ENCODE assay signal across 20 cellular contexts in genomic region chr7:117538053-117538452, GRCh38. TPM values are rescaled to one million over a fixed set of nuclear protein-coding genes. Genes with fewer than 3 reads are reported as not detected.
A peak's percentile ranks its signal among the peaks of the same experiment; 100 is the strongest.
DNase-seq lines count a peak whose midpoint lies in the region; ATAC-seq and TF ChIP-seq lines count a peak whose summit lies in the region.
"Had no signal": no experiment of that assay in that cellular context is flagged by ENCODE, and none has a peak within 500 bp of the region (broad histone marks: within the 10 kb centered on the region; RNA-seq: fewer than 3 reads in every experiment).

No MANE protein-coding gene starts in this region.

- peak overlapping the region; percentile 65 for H3K27ac Mint-ChIP-seq in Caco-2 (ENCODE audit: unreplicated experiment)
- H3K27ac Mint-ChIP-seq: CD14-positive monocyte; CD4-positive, alpha-beta memory T cell; GM23338; H9 had no signal

- WGBS in transverse colon (ENCODE audit: low coverage in 1 of 2), 2 donors, result 34 to 42% methylated on average over 2 of the region's 2 CpGs
- WGBS in ovary, 3 donors, result 82 to 89% (median 89%) methylated on average over 2 of the region's 2 CpGs

- no TSS peak for BruUV-seq in Caco-2 (replicated peaks; lab: Mats Ljungman, UMichigan)

- POLR2A ChIA-PET in Caco-2 (lab: Charles Lee), result no interaction called here

- no peaks in the 10 kb centered on the region for H3K9me3 Mint-ChIP-seq in Caco-2 (ENCODE audit: unreplicated experiment)
- H3K9me3 Mint-ChIP-seq: CD4-positive, alpha-beta memory T cell; GM23338; H9 had no signal

- TF ChIP-seq POLR2A in transverse colon (IDR thresholded peaks at IDR 0.05), result no peak
- TF ChIP-seq POLR2A in ovary (IDR thresholded peaks at IDR 0.05), result no peak

- peak; percentile 70 for ATAC-seq in left colon
- ATAC-seq: GM23338, HCT116 had no signal

- TF ChIP-seq EP300 in transverse colon (IDR thresholded peaks at IDR 0.05; ENCODE audit: low read depth) (no peak), ovary (IDR thresholded peaks at IDR 0.05) (no peak)

- CTCF ChIA-PET in Caco-2 (lab: Charles Lee), result no interaction called here

- no peak for DNase-seq in Caco-2
- peak; percentile 13 for DNase-seq in DMS53 treated with DMSO at 0.1 percent for 48 hours (lab: John Stamatoyannopoulos, UW; ENCODE audit: unreplicated experiment)
- DNase-seq in left colon, result no peak
- no peak for DNase-seq in transverse colon
- DNase-seq in ovary, result no peak
- DNase-seq in stimulated activated CD4-positive, alpha-beta T cell treated with anti-CD3 and anti-CD28 coated beads, Interleukin-1b, Interleukin-23, amount 100 ng/mL, for 48 hours, result no peak
- DNase-seq in AG20443 (ENCODE audit: low spot score), result no peak
- DNase-seq: AML-193; BE2C; CD4-positive, alpha-beta memory T cell; COR-L47; DMS 273 treated with DMSO at 0.1 percent for 48 hours; DND-41; H9 had no signal

- H3K4me1 Mint-ChIP-seq in Caco-2 (ENCODE audit: low read depth, unreplicated experiment), result peaks cover 12% of the 10 kb centered on the region
- H3K4me1 Mint-ChIP-seq: CD14-positive monocyte; CD4-positive, alpha-beta memory T cell; GM23338 had no signal

- H3K9me3 ChIP-seq in Caco-2 (no peaks in the 10 kb centered on the region), transverse colon (no peaks in the 10 kb centered on the region), ovary (no peaks in the 10 kb centered on the region)
- H3K9me3 ChIP-seq: BE2C; BLaER1 treated with 17β-estradiol and CSF1 and Interleukin-3, amounts not matched to agents 10 nM and 100 nM had no signal

- intact Hi-C loops in Caco-2 (cut with micrococcal nuclease; ENCODE audit: unreplicated experiment), result loop anchor here (5.0 kb wide), 1 partner anchor 179 kb away; no protein-coding TSS in a partner anchor
- intact Hi-C loops in left colon (cut with DNase I, micrococcal nuclease), result no loop called here
- intact Hi-C loops in transverse colon (cut with DNase I; ENCODE audit: low total_unique reads), result no loop called here
- intact Hi-C loops in ovary (cut with DNase I), result no loop called here

- H3K36me3 ChIP-seq in Caco-2 (ENCODE audit: control insufficient read depth, insufficient read depth, low read length) (peaks cover 1% of the 10 kb centered on the region; the same call in 1 of the 2 replicates), transverse colon (no peaks in the 10 kb centered on the region), ovary (no peaks in the 10 kb centered on the region)
- H3K36me3 ChIP-seq: BE2C; BLaER1 treated with 17β-estradiol and CSF1 and Interleukin-3, amounts not matched to agents 10 nM and 100 nM had no signal

- H3K27me3 Mint-ChIP-seq in Caco-2 (ENCODE audit: insufficient read depth, unreplicated experiment), result no peaks in the 10 kb centered on the region
- H3K27me3 Mint-ChIP-seq: CD4-positive, alpha-beta memory T cell had no signal

- peaks cover 16% of the 10 kb centered on the region for H3K4me1 ChIP-seq in Caco-2
- peaks cover 6 to 49% (median 28%) of the 10 kb centered on the region in 4 donors for H3K4me1 ChIP-seq in transverse colon
- H3K4me1 ChIP-seq in ovary (ENCODE audit: insufficient read depth), result no peaks in the 10 kb centered on the region
- H3K4me1 ChIP-seq: BE2C; BLaER1 treated with 17β-estradiol and CSF1 and Interleukin-3, amounts not matched to agents 10 nM and 100 nM had no signal

- TF ChIP-seq CTCF in Caco-2 (IDR thresholded peaks at IDR 0.05; ENCODE audit: insufficient read depth in 1 of 2, low read depth in 1 of 2, low read length in 1 of 2, severe bottlenecking in 1 of 2, unreplicated experiment in 1 of 2), result no peak
- TF ChIP-seq CTCF in transverse colon (IDR thresholded peaks at IDR 0.05), result no peak
- no peak for TF ChIP-seq CTCF in ovary (IDR thresholded peaks at IDR 0.05)

- H3K4me3 ChIP-seq in Caco-2 (ENCODE audit: low read depth, low read length) (no peak overlapping the region), transverse colon (no peak overlapping the region), ovary (no peak overlapping the region)
- H3K4me3 ChIP-seq: BLaER1 treated with 17β-estradiol and CSF1 and Interleukin-3, amounts not matched to agents 10 nM and 100 nM; GM23338 had no signal

- H3K27me3 ChIP-seq in Caco-2 (replicated peaks; ENCODE audit: control insufficient read depth, insufficient read depth, low read length) (no peaks in the 10 kb centered on the region), transverse colon (no peaks in the 10 kb centered on the region), ovary (no peaks in the 10 kb centered on the region)
- H3K27me3 ChIP-seq: BE2C; BLaER1 treated with 17β-estradiol and CSF1 and Interleukin-3, amounts not matched to agents 10 nM and 100 nM had no signal

- H3K27ac ChIP-seq in transverse colon, result peak overlapping the region in 3 of 4 donors; percentile 47 to 75 (median 70)
- no peak overlapping the region for H3K27ac ChIP-seq in ovary
- H3K27ac ChIP-seq: 22Rv1; BLaER1 treated with 17β-estradiol and CSF1 and Interleukin-3, amounts not matched to agents 10 nM and 100 nM had no signal

- H3K4me3 Mint-ChIP-seq in Caco-2 (ENCODE audit: unreplicated experiment), result no peak overlapping the region
- H3K4me3 Mint-ChIP-seq: CD14-positive monocyte; CD4-positive, alpha-beta memory T cell; GM23338; H9 had no signal

- in situ Hi-C loops in transverse colon (cut with MboI; ENCODE audit: low pct_ligation_motif_present in 1 of 4, low pct_unique_long_range_greater_than_20kb in 1 of 4, low sequenced_read_pairs in 3 of 4), result no loop called here

- H3K36me3 Mint-ChIP-seq in Caco-2 (ENCODE audit: insufficient read depth, unreplicated experiment), result peaks cover 71% of the 10 kb centered on the region
- H3K36me3 Mint-ChIP-seq: CD14-positive monocyte; CD4-positive, alpha-beta memory T cell had no signal

RNA-seq across cellular contexts. Expression of gene CFTR, which starts 58.2 kb away (rescaled TPM):
- total RNA-seq in Caco-2 (2022) (130 and 132 TPM in 2 replicates), left colon (100 to 1,000 TPM; 116 to 133 TPM), transverse colon (100 to 1,000 TPM in 2 of 4 donors, 10 to 100 TPM in 2; 43.0 to 176 (median 76.6) TPM), ovary (1 to 10 TPM in 2 of 7 donors, under 1 TPM in 4, not detected in 1; 0.12 to 2.4 (median 0.71) TPM)
- not detected for polyA plus RNA-seq in ovary
- total RNA-seq: CD4-positive, alpha-beta memory T cell; H4 had no signal
- polyA plus RNA-seq: CD14-positive monocyte; CD4-positive, alpha-beta memory T cell had no signal

Comparison
In these comparisons a context has a peak if more than half of its experiments do, and no peak if none do; other contexts are left out.
1. H3K27ac ChIP-seq: peak in transverse colon (3 of 4); none in ovary (0 of 2).
2. RNA of gene CFTR, which starts 58.2 kb away (total RNA-seq): 116 to 133 TPM in left colon, 130 to 132 TPM in Caco-2 and 43.0 to 176 TPM in transverse colon; 0.12 to 2.4 TPM in ovary; every median in the first group is over 10 times any median in the second.